ENCODE assay signal across 18 cellular contexts in the genomic region with DNA sequence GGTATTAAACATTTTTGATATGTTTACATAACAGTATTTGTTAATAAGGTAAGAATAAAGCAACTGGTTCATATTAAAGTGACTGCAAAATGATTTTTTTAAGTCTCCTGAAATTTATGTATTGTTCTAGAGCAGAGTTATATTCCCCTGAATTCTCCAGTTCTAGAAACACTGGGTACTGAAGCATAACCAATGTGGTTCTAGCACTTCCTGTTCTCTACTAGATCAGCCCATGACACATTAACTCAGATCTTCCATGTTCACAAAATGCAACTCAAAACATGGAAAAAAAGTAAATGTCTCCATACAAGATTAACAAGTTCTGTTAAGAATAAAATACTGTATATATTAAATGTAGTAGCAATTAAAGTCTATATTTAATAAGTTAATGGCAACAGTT. TPM values are rescaled to one million over a fixed set of nuclear protein-coding genes. Genes with fewer than 3 reads are reported as not detected.
DNase-seq lines count a peak whose midpoint lies in the region; ATAC-seq and TF ChIP-seq lines count a peak whose summit lies in the region.
"Had no signal": no experiment of that assay in that cellular context is flagged by ENCODE, and none has a peak within 500 bp of the region (broad histone marks: within the 10 kb centered on the region; RNA-seq: fewer than 3 reads in every experiment).

No MANE protein-coding gene starts in this region.

- in situ Hi-C loops in transverse colon (cut with MboI; ENCODE audit: low pct_ligation_motif_present in 1 of 4, low pct_unique_long_range_greater_than_20kb in 1 of 4, low sequenced_read_pairs in 3 of 4) = no loop called here

- intact Hi-C loops in esophagus muscularis mucosa (cut with DNase I) = no loop called here
- intact Hi-C loops in transverse colon (cut with DNase I; ENCODE audit: low total_unique reads) = no loop called here
- intact Hi-C loops in Right ventricle myocardium inferior (cut with DNase I) = no loop called here

- peak; percentile 21 for DNase-seq in SKM-1 treated with dmso at 0.1 percent for 144 hours (lab: John Stamatoyannopoulos, UW; ENCODE audit: unreplicated experiment)
- DNase-seq in SKM-1 (lab: John Stamatoyannopoulos, UW; ENCODE audit: unreplicated experiment) = no peak
- peak; percentile 7 for DNase-seq in NAMALWA (ENCODE audit: low spot score)
- DNase-seq in esophagus muscularis mucosa (ENCODE audit: extremely low spot score) = no peak
- no peak for DNase-seq in transverse colon
- DNase-seq in DMS153 (lab: John Stamatoyannopoulos, UW) = no peak
- no peak for DNase-seq in Right ventricle myocardium inferior (ENCODE audit: missing footprints)
- DNase-seq: activated CD8-positive, alpha-beta memory T cell treated with anti-CD3 and anti-CD28 coated beads, Interleukin-2, amount 10 ng/mL, durations not matched to agents 7 days and 5 days; activated effector memory CD4-positive, alpha-beta T cell treated with Interleukin-2 at 50 U/mL for 16 hours; GOT3; left colon; MG63; mucosa of descending colon; NCI-H2029 treated with DMSO at 0.1 percent for 48 hours; NCI-H526; pancreas; stimulated activated naive B cell treated with anti-CD40 and anti-IgM and Interleukin-4, amounts not matched to agents 10 μg/mL and 1 μg/mL and 100 μg/mL, for 72 hours had no signal

- TF ChIP-seq EP300 in esophagus muscularis mucosa (IDR thresholded peaks at IDR 0.05) (no peak), transverse colon (IDR thresholded peaks at IDR 0.05; ENCODE audit: low read depth) (no peak)

- no peak for ATAC-seq in esophagus mucosa
- no peak for ATAC-seq in Right ventricle myocardium inferior
- ATAC-seq: activated CD8-positive, alpha-beta memory T cell treated with anti-CD3 and anti-CD28 coated beads, Interleukin-2, amount 10 ng/mL, durations not matched to agents 7 days and 5 days; left colon; mucosa of descending colon; pancreas had no signal

- H3K36me3 ChIP-seq in esophagus muscularis mucosa = no peaks in the 10 kb centered on the region
- no peaks in the 10 kb centered on the region for H3K36me3 ChIP-seq in transverse colon
- H3K36me3 ChIP-seq: MG63, pancreas had no signal

- TF ChIP-seq POLR2A in esophagus muscularis mucosa (IDR thresholded peaks at IDR 0.05; ENCODE audit: low read depth) (no peak), transverse colon (IDR thresholded peaks at IDR 0.05) (no peak)

- TF ChIP-seq CTCF in esophagus muscularis mucosa (IDR thresholded peaks at IDR 0.05) (no peak), transverse colon (IDR thresholded peaks at IDR 0.05) (no peak)

- H3K4me1 ChIP-seq in esophagus muscularis mucosa = peaks cover 0 to 47% (median 34%) of the 10 kb centered on the region in 4 donors
- H3K4me1 ChIP-seq in transverse colon = peaks cover 0 to 7% (median 1%) of the 10 kb centered on the region in 4 donors
- H3K4me1 ChIP-seq: pancreas had no signal

- H3K27me3 ChIP-seq in esophagus muscularis mucosa (no peaks in the 10 kb centered on the region), transverse colon (peaks cover 18% of the 10 kb centered on the region)
- H3K27me3 ChIP-seq: MG63, pancreas had no signal

- no peaks in the 10 kb centered on the region for H3K9me3 ChIP-seq in esophagus muscularis mucosa
- H3K9me3 ChIP-seq in transverse colon = no peaks in the 10 kb centered on the region
- H3K9me3 ChIP-seq: MG63, mucosa of descending colon, pancreas had no signal

- peak overlapping the region in 3 of 4 donors; percentile 3 to 79 (median 16) for H3K4me3 ChIP-seq in esophagus muscularis mucosa
- H3K4me3 ChIP-seq in transverse colon = no peak overlapping the region
- H3K4me3 ChIP-seq: MG63, mucosa of descending colon, pancreas had no signal

- H3K27ac ChIP-seq in esophagus muscularis mucosa (replicated peaks in 1 of 4) (peak overlapping the region; percentile 29 to 97 (median 94)), transverse colon (peak overlapping the region; percentile 36 to 94 (median 64))
- H3K27ac ChIP-seq: pancreas had no signal

RNA-seq across cellular contexts. Expression of a gene that starts 3.9 kb away (rescaled TPM):
- total RNA-seq in esophagus muscularis mucosa (10 to 100 TPM; 34.5 to 58.8 (median 48.5) TPM), transverse colon (10 to 100 TPM in 1 of 4 donors, 1 to 10 TPM in 3; 7.0 to 10.0 (median 8.1) TPM), esophagus mucosa (0.16 TPM), Right ventricle myocardium inferior (15.2 TPM)
- total RNA-seq: activated CD8-positive, alpha-beta memory T cell treated with anti-CD3 and anti-CD28 coated beads, Interleukin-2, amount 10 ng/mL, durations not matched to agents 7 days and 5 days had no signal

Comparison
In these comparisons a context has a peak if more than half of its experiments do, and no peak if none do; other contexts are left out.
1. DNase-seq: peak in SKM-1 treated with dmso at 0.1 percent for 144 hours (single experiment) and NAMALWA (single experiment); none in SKM-1 (single experiment), esophagus muscularis mucosa (single experiment), transverse colon (single experiment), DMS153 (single experiment) and Right ventricle myocardium inferior (single experiment).
2. H3K4me3 ChIP-seq: peak in esophagus muscularis mucosa (3 of 4); none in transverse colon (0 of 4).